In genomic region chr14:88204221-88204620, GRCh38 we compare ENCODE assay signal across 29 cellular contexts.
A peak's percentile ranks its signal among the peaks of the same experiment; 100 is the strongest.
DNase-seq lines count a peak whose midpoint lies in the region; ATAC-seq and TF ChIP-seq lines count a peak whose summit lies in the region.
"Had no signal": no experiment of that assay in that cellular context is flagged by ENCODE, and none has a peak within 500 bp of the region (broad histone marks: within the 10 kb centered on the region; RNA-seq: fewer than 3 reads in every experiment).

No MANE protein-coding gene starts in this region.

- ATAC-seq in right cardiac atrium (no peak), gastroesophageal sphincter (no peak)
- ATAC-seq: GM23338 had no signal

- no peak overlapping the region for H3K4me2 ChIP-seq in mesendoderm (ENCODE audit: low read length)
- H3K4me2 ChIP-seq: BLaER1, GM23338, PC-9 had no signal

- H4K5ac ChIP-seq in mesendoderm (ENCODE audit: low read length) = no peak overlapping the region

- H3K18ac ChIP-seq in mesendoderm (ENCODE audit: low read length) = no peak overlapping the region

- H3K4me1 ChIP-seq in mesendoderm (ENCODE audit: control insufficient read depth, low read depth, low read length) (no peaks in the 10 kb centered on the region), right cardiac atrium (ENCODE audit: control insufficient read depth, insufficient read depth, low read length) (no peaks in the 10 kb centered on the region), gastroesophageal sphincter (no peaks in the 10 kb centered on the region)
- H3K4me1 ChIP-seq: Caco-2 had no signal

- H3K56ac ChIP-seq in mesendoderm (ENCODE audit: low read length) = no peak overlapping the region

- H2BK5ac ChIP-seq in mesendoderm (ENCODE audit: low read length) = no peak overlapping the region

- H3K4me3 ChIP-seq in mesendoderm (ENCODE audit: low read length) = no peak overlapping the region
- no peak overlapping the region for H3K4me3 ChIP-seq in right cardiac atrium (ENCODE audit: low read length)
- no peak overlapping the region for H3K4me3 ChIP-seq in gastroesophageal sphincter
- H3K4me3 ChIP-seq: BLaER1, GM23338, PC-9, SK-N-MC had no signal

- WGBS in mesendoderm (ENCODE audit: extremely low coverage, insufficient coverage, low lambda C conversion rate) = no CpG with 5 or more reads among the region's 4 CpGs
- 38% methylated on average over 4 of the region's 4 CpGs for WGBS in right cardiac atrium
- WGBS in gastroesophageal sphincter (ENCODE audit: low coverage in 1 of 2), 2 donors = 27 to 60% methylated on average over 1 to 3 of the region's 4 CpGs

- no peak for TF ChIP-seq EP300 in gastroesophageal sphincter (IDR thresholded peaks at IDR 0.05)

- H3K79me1 ChIP-seq in mesendoderm (ENCODE audit: low read length) = no peaks in the 10 kb centered on the region

- no peaks in the 10 kb centered on the region for H3K9me3 ChIP-seq in right cardiac atrium (ENCODE audit: control insufficient read depth, low read length)
- no peaks in the 10 kb centered on the region for H3K9me3 ChIP-seq in gastroesophageal sphincter
- H3K9me3 ChIP-seq: BLaER1, Caco-2 had no signal

- no peak overlapping the region for H4K8ac ChIP-seq in mesendoderm (ENCODE audit: low read depth, low read length)

- no peak for TF ChIP-seq CTCF in gastroesophageal sphincter (IDR thresholded peaks at IDR 0.05)

- no peak overlapping the region for H3K4ac ChIP-seq in mesendoderm (ENCODE audit: low read depth, low read length)

- no peaks in the 10 kb centered on the region for H3K36me3 ChIP-seq in mesendoderm (ENCODE audit: control insufficient read depth, insufficient read depth, low read length)
- no peaks in the 10 kb centered on the region for H3K36me3 ChIP-seq in gastroesophageal sphincter
- H3K36me3 ChIP-seq: BLaER1 had no signal

- H2AK5ac ChIP-seq in mesendoderm (ENCODE audit: low read length) = no peak overlapping the region

- no peak for TF ChIP-seq POLR2A in gastroesophageal sphincter (IDR thresholded peaks at IDR 0.05)

- H2BK120ac ChIP-seq in mesendoderm (ENCODE audit: low read depth, low read length) = no peak overlapping the region

- no peak overlapping the region for H3K9ac ChIP-seq in mesendoderm (ENCODE audit: low read length)
- H3K9ac ChIP-seq: BLaER1 had no signal

- peak; percentile 2 for DNase-seq in NCI-H1105 treated with DMSO at 0.1 percent for 48 hours (lab: John Stamatoyannopoulos, UW)
- no peak for DNase-seq in NCI-H1105 (lab: John Stamatoyannopoulos, UW)
- peak; percentile 21 for DNase-seq in NCI-H69 (lab: John Stamatoyannopoulos, UW)
- DNase-seq in mesendoderm = peak; percentile 31
- DNase-seq in right cardiac atrium = no peak
- DNase-seq in hippocampal formation (lab: John Stamatoyannopoulos, UW) = no peak
- no peak for DNase-seq in SIG-M5 (lab: John Stamatoyannopoulos, UW)
- DNase-seq: ACHN; CD4-positive, alpha-beta T cell; DND-41; HCEC 1CT; KBM-7; MV-4-11; NCI-H187 treated with DMSO at 0.1 percent for 48 hours; NCI-H2107; NCI-H226; NCI-H510A treated with DMSO at 0.1 percent for 48 hours; NCI-H82; PC-9; RPMI8226; SHP77; SW 1271 had no signal

- intact Hi-C loops in right cardiac atrium (cut with DNase I) = no loop called here

- no peak overlapping the region for H3K27ac ChIP-seq in mesendoderm (ENCODE audit: low read depth, low read length)
- no peak overlapping the region for H3K27ac ChIP-seq in right cardiac atrium (ENCODE audit: low read length)
- H3K27ac ChIP-seq in gastroesophageal sphincter = no peak overlapping the region
- H3K27ac ChIP-seq: 22Rv1, BLaER1, HL-60, PC-9, SK-N-MC had no signal

- H2BK15ac ChIP-seq in mesendoderm (replicated peaks; ENCODE audit: low read depth) = no peak overlapping the region

- no peaks in the 10 kb centered on the region for H3K27me3 ChIP-seq in mesendoderm (ENCODE audit: insufficient read depth, low read length, poor library complexity)
- no peaks in the 10 kb centered on the region for H3K27me3 ChIP-seq in right cardiac atrium (ENCODE audit: control insufficient read depth, insufficient read depth)
- peaks cover 10% of the 10 kb centered on the region for H3K27me3 ChIP-seq in gastroesophageal sphincter
- H3K27me3 ChIP-seq: BLaER1 had no signal

- H3K23ac ChIP-seq in mesendoderm (ENCODE audit: low read length) = no peak overlapping the region

- H3K79me2 ChIP-seq in mesendoderm (ENCODE audit: control insufficient read depth, insufficient read depth, low read length) = no peaks in the 10 kb centered on the region

Comparison
In these comparisons a context has a peak if more than half of its experiments do, and no peak if none do; other contexts are left out.
1. DNase-seq: peak in NCI-H1105 treated with DMSO at 0.1 percent for 48 hours (single experiment), NCI-H69 (single experiment) and mesendoderm (single experiment); none in NCI-H1105 (single experiment), right cardiac atrium (0 of 3), hippocampal formation (0 of 2) and SIG-M5 (single experiment).